11 cellular contexts compared by ENCODE assay signal in the genomic region with DNA sequence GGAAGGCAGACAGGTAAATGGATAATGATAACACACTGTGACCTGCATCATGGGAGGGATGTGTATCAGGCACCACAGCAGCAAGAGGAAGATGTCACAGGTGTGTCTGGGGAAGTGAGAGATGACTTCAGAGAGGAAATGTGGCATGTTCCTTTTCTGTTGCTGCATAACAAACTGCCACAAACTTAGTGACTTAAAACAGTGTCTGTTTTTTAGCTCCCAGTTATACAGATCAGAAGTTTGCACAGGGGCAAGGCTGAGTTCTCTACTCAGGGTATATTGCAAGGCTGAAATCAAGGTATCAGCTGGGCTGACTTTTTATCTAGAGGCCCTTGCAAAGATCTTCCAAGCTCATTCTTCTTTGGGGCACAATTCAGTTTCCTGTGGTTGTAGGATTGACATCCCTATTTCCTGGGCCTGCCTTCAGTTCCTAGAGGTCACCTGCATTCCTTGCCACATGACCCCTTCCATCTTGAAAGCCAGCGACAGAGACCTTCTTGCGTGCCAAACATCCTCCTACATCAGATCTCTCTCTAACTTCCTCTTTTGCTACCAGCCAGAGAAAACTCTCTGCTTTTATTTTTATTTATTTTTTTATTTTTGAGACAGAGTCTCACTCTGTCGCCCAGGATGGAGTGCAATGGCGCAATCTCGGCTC. TPM values are rescaled to one million over a fixed set of nuclear protein-coding genes. Genes with fewer than 3 reads are reported as not detected.
A peak's percentile ranks its signal among the peaks of the same experiment; 100 is the strongest.
DNase-seq lines count a peak whose midpoint lies in the region; ATAC-seq and TF ChIP-seq lines count a peak whose summit lies in the region.
"Had no signal": no experiment of that assay in that cellular context is flagged by ENCODE, and none has a peak within 500 bp of the region (broad histone marks: within the 10 kb centered on the region; RNA-seq: fewer than 3 reads in every experiment).

No MANE protein-coding gene starts in this region.

- H3K27me3 ChIP-seq in Peyer's patch (no peaks in the 10 kb centered on the region), ascending aorta (no peaks in the 10 kb centered on the region)

- intact Hi-C loops in CD14-positive monocyte (cut with micrococcal nuclease): loop anchor here (2.0 kb wide), 2 partner anchors 15 to 21 kb away; no protein-coding TSS in a partner anchor
- intact Hi-C loops in ascending aorta (cut with DNase I): loop anchor here (5.0 to 10.0 kb wide), 2 partner anchors 117 to 285 kb away; partner anchors contain the start of gene LIMS2

- H3K4me3 ChIP-seq in Peyer's patch (no peak overlapping the region), ascending aorta (no peak overlapping the region)
- H3K4me3 ChIP-seq: HAP-1 had no signal

- DNase-seq in CD14-positive monocyte (ENCODE audit: low spot score) (no peak), Peyer's patch (peak in 2 of 3 donors; percentile 46 to 56), glomerular visceral epithelial cell (ENCODE audit: extremely low spot score) (no peak), ascending aorta (ENCODE audit: low spot score in 2 of 2) (no peak), pons (ENCODE audit: low spot score) (no peak)
- DNase-seq in effector CD4-positive, alpha-beta T cell: peak; percentile 30
- no peak for DNase-seq in activated effector memory CD4-positive, alpha-beta T cell treated with anti-CD3 and anti-CD28 coated beads, Interleukin-2, amount 50 U/mL, for 16 hours
- DNase-seq: substantia nigra had no signal

- no peaks in the 10 kb centered on the region for H3K36me3 ChIP-seq in Peyer's patch
- H3K36me3 ChIP-seq in ascending aorta: no peaks in the 10 kb centered on the region
- H3K36me3 ChIP-seq: HAP-1 had no signal

- H3K4me3 Mint-ChIP-seq in CD14-positive monocyte: peak overlapping the region; percentile 64 to 85

- H3K27ac ChIP-seq in Peyer's patch (peak overlapping the region in 2 of 4 donors; percentile 100), ascending aorta (no peak overlapping the region)

- no peak for TF ChIP-seq POLR2A in Peyer's patch (IDR thresholded peaks at IDR 0.05)

- TF ChIP-seq CTCF in CD14-positive monocyte (IDR thresholded peaks at IDR 0.05) (no peak), Peyer's patch (IDR thresholded peaks at IDR 0.05) (no peak), ascending aorta (IDR thresholded peaks at IDR 0.05) (no peak)

- H3K36me3 Mint-ChIP-seq in CD14-positive monocyte: peaks cover 3 to 8% of the 10 kb centered on the region in 2 donors

- H3K27me3 Mint-ChIP-seq in CD14-positive monocyte (ENCODE audit: low read depth in 3 of 3): peaks cover 0 to 2% (median 1%) of the 10 kb centered on the region in 3 donors

- peaks cover 0 to 3% (median 0%) of the 10 kb centered on the region in 7 donors for H3K9me3 Mint-ChIP-seq in CD14-positive monocyte

- peak; percentile 22 for ATAC-seq in HG02885 (IDR thresholded peaks at IDR 0.05; ENCODE audit: poor library complexity, unreplicated experiment)

- no peaks in the 10 kb centered on the region for H3K9me3 ChIP-seq in Peyer's patch
- H3K9me3 ChIP-seq in ascending aorta: no peaks in the 10 kb centered on the region
- H3K9me3 ChIP-seq: HAP-1 had no signal

- H3K4me1 ChIP-seq in Peyer's patch: peaks cover 3 to 36% (median 14%) of the 10 kb centered on the region in 4 donors
- peaks cover 8 to 19% of the 10 kb centered on the region in 2 donors for H3K4me1 ChIP-seq in ascending aorta

- peak overlapping the region; percentile 95 to 99 (median 98) for H3K27ac Mint-ChIP-seq in CD14-positive monocyte

- peaks cover 45% of the 10 kb centered on the region for H3K4me1 Mint-ChIP-seq in CD14-positive monocyte

RNA-seq across cellular contexts. Expression of gene MAP3K2, which starts 2.1 kb away (rescaled TPM):
- 10 to 100 TPM; 66.3 to 86.4 TPM for polyA plus RNA-seq in CD14-positive monocyte
- 10 to 100 TPM; 38.8 to 70.2 (median 52.0) TPM for total RNA-seq in Peyer's patch
- total RNA-seq in ascending aorta: 47.7 TPM

RNA-seq across cellular contexts. Expression of gene PROC, which starts 28.3 kb away (rescaled TPM):
- not detected for polyA plus RNA-seq in CD14-positive monocyte
- total RNA-seq in Peyer's patch (1 to 10 TPM in 3 of 4 donors, not detected in 1; 1.3 to 6.3 (median 1.6) TPM), ascending aorta (not detected)
- total RNA-seq: mesenteric fat pad had no signal

Comparison
In these comparisons a context has a peak if more than half of its experiments do, and no peak if none do; other contexts are left out.
1. DNase-seq: peak in Peyer's patch (2 of 3) and effector CD4-positive, alpha-beta T cell (single experiment); none in CD14-positive monocyte (single experiment), activated effector memory CD4-positive, alpha-beta T cell treated with anti-CD3 and anti-CD28 coated beads, Interleukin-2, amount 50 U/mL, for 16 hours (single experiment), glomerular visceral epithelial cell (single experiment), ascending aorta (0 of 2) and pons (single experiment).